1 cellular context compared by ENCODE assay signal in the genomic region with DNA sequence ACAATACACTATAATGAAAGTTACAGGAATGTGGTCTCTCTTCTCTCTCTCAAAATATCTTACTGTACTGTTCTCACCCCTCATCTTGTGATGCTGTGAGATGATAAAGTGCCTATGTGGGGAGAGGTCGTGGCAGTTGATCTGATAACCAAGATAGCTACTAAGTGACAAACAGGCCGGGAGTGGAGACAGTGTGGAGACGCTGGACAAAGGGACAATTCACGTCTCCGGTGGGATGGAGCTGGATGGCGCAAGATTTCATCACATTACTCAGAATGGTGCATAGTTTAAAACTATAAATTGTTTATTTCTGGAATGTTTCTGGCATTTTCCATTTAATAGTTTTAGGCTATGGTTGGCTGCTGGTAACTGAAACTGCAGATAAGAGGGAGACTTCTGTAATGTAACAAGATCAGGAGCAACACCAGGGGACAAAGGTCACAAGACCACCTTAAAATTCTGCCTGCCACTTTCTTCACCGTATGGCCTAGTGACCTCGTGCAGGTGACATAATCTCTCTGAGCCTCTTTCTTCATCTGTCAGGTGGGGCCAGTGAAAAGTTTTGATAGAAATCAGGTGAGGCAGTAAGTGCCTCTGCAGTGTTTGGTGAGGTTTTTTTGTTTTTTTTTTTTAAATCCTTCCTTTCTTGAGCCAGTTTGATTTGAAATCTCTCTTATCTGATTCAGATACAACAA.
A peak's percentile ranks its signal among the peaks of the same experiment; 100 is the strongest.
TF ChIP-seq lines count a peak whose summit lies in the region.

No MANE protein-coding gene starts in this region.

TF ChIP-seq in IMR-90, 13 proteins besides CTCF, POLR2A, EP300 and RAD21:
- TF ChIP-seq CEBPB (IDR thresholded peaks at IDR 0.05; ENCODE audit: low read depth, low read length) (peak; percentile 97), RCOR1 (IDR thresholded peaks at IDR 0.05; ENCODE audit: insufficient replicate concordance, low read length) (no peak)
